ENCODE assay signal across 1 cellular context in genomic region chr9:17614929-17615328, GRCh38.
TF ChIP-seq lines count a peak whose summit lies in the region.

No MANE protein-coding gene starts in this region.

TF ChIP-seq in GM23338, 12 proteins besides CTCF, POLR2A, EP300 and RAD21 (continued from another document):
- no peak for TF ChIP-seq ZNF462 (CRISPR knock-in tag; IDR thresholded peaks at IDR 0.05)
- no peak for TF ChIP-seq STAT1 (IDR thresholded peaks at IDR 0.05; ENCODE audit: unreplicated experiment)
- TF ChIP-seq ZNF331 (CRISPR knock-in tag; IDR thresholded peaks at IDR 0.05; ENCODE audit: low read depth): no peak
- no peak for TF ChIP-seq ETS1 (IDR thresholded peaks at IDR 0.05)
